ENCODE assay signal across 19 cellular contexts in the genomic region with DNA sequence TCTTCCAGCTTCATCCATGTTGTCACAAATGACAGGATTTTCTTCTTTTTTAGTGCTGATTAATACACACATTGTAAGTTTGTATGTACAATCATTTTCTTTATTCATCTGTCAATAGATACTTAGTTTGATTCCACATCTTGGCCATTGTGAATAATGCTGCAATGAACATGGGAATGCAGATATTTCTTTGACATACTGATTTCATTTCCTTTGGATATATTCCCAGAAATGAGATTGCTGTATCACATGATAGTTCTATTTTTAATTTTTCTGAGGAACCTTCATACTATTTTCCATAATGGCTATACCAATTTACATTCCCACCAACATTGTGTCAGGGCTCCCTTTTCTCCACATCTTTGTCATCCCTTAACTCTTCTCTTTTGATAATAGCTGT.
DNase-seq lines count a peak whose midpoint lies in the region; ATAC-seq and TF ChIP-seq lines count a peak whose summit lies in the region.
"Had no signal": no experiment of that assay in that cellular context is flagged by ENCODE, and none has a peak within 500 bp of the region (broad histone marks: within the 10 kb centered on the region; RNA-seq: fewer than 3 reads in every experiment).

No MANE protein-coding gene starts in this region.

- H3K4me3 ChIP-seq in AG10803 (ENCODE audit: low read length): no peak overlapping the region
- no peak overlapping the region for H3K4me3 ChIP-seq in choroid plexus epithelial cell (ENCODE audit: low read depth, low read length)
- no peak overlapping the region for H3K4me3 ChIP-seq in fibroblast of the aortic adventitia (ENCODE audit: low read depth, low read length)
- H3K4me3 ChIP-seq: GM12878, MG63 had no signal

- DNase-seq in AG10803 (ENCODE audit: low read depth): peak; percentile 36
- DNase-seq in NCI-H226: peak; percentile 36
- DNase-seq in choroid plexus epithelial cell (ENCODE audit: low read depth): peak; percentile 36
- peak; percentile 61 for DNase-seq in fibroblast of the aortic adventitia (ENCODE audit: low read depth)
- no peak for DNase-seq in activated CD4-positive, alpha-beta T cell treated with anti-CD3 and anti-CD28 coated beads, Interleukin-2, amount 50 U/mL, for 1 hour
- DNase-seq in islet precursor cell: no peak
- DNase-seq: BE2C; Caco-2; CD4-positive, alpha-beta T cell; GDM1; H7; Kasumi-1; MG63; NCI-H1092; NCI-H1436 treated with DMSO at 0.1 percent for 48 hours; NCI-H2029; NCI-H526 had no signal

- ATAC-seq in GM18861 (IDR thresholded peaks at IDR 0.05; ENCODE audit: unreplicated experiment): no peak
- ATAC-seq: GM12878 had no signal

- TF ChIP-seq CTCF in AG10803 (conservative IDR thresholded peaks at IDR 0.05; ENCODE audit: low read length) (no peak), choroid plexus epithelial cell (conservative IDR thresholded peaks at IDR 0.05; ENCODE audit: low read depth, low read length) (no peak), fibroblast of the aortic adventitia (IDR thresholded peaks at IDR 0.05; ENCODE audit: insufficient read depth, low read length) (no peak)

Comparison
In these comparisons a context has a peak if more than half of its experiments do, and no peak if none do; other contexts are left out.
1. DNase-seq: peak in AG10803 (single experiment), NCI-H226 (single experiment), choroid plexus epithelial cell (single experiment) and fibroblast of the aortic adventitia (single experiment); none in activated CD4-positive, alpha-beta T cell treated with anti-CD3 and anti-CD28 coated beads, Interleukin-2, amount 50 U/mL, for 1 hour (single experiment) and islet precursor cell (single experiment).